8 cellular contexts compared by ENCODE assay signal in the genomic region with DNA sequence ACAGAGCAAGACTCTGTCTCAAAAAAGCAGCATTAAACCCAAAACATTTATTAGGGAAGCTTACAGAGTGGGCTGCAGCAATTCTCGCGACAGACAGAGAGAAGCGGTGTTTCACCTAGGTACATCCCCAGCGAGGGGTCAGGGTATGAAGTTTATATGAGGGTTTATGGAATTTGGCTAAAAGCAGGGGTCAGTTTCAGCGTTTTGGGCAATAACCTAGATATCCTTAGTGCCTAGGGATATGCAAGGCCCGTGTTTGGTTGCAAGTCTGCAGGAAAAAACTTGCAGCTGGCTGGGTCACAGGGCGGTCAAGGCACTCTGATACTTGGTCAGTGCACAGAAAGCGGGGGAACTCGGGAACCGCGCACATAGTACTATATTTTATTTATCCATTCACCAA. TPM values are rescaled to one million over a fixed set of nuclear protein-coding genes. Genes with fewer than 3 reads are reported as not detected.
DNase-seq lines count a peak whose midpoint lies in the region; ATAC-seq and TF ChIP-seq lines count a peak whose summit lies in the region.

No MANE protein-coding gene starts in this region.

- H3K4me3 ChIP-seq in cardiac muscle cell (peak overlapping the region; percentile 80), WERI-Rb-1 (ENCODE audit: low read depth, low read length) (peak overlapping the region; percentile 82), left ventricle myocardium inferior (peak overlapping the region; percentile 77), skeletal muscle tissue (ENCODE audit: low read length in 3 of 3) (peak overlapping the region; percentile 96 to 99 (median 98))

- H3K27me3 ChIP-seq in cardiac muscle cell, result no peaks in the 10 kb centered on the region
- H3K27me3 ChIP-seq in WERI-Rb-1 (ENCODE audit: insufficient read depth, low read depth, severe bottlenecking), result no peaks in the 10 kb centered on the region
- H3K27me3 ChIP-seq in left ventricle myocardium inferior (ENCODE audit: low read depth), result no peaks in the 10 kb centered on the region
- H3K27me3 ChIP-seq in skeletal muscle tissue (ENCODE audit: control insufficient read depth in 3 of 3, insufficient read depth in 3 of 3, low read length in 3 of 3), result no peaks in the 10 kb centered on the region

- TF ChIP-seq CTCF in cardiac muscle cell (IDR thresholded peaks at IDR 0.05; ENCODE audit: low read depth, low read length), result no peak
- no peak for TF ChIP-seq CTCF in WERI-Rb-1 (IDR thresholded peaks at IDR 0.05; ENCODE audit: low read depth, low read length)
- TF ChIP-seq CTCF in left ventricle myocardium inferior (IDR thresholded peaks at IDR 0.05; ENCODE audit: borderline replicate concordance), result no peak

- H3K27ac ChIP-seq in cardiac muscle cell (peak overlapping the region; percentile 85), WERI-Rb-1 (peak overlapping the region; percentile 74), left ventricle myocardium inferior (replicated peaks) (peak overlapping the region; percentile 83), skeletal muscle tissue (ENCODE audit: low read depth, low read length) (no peak overlapping the region)

- DNase-seq in cardiac muscle cell (ENCODE audit: low read depth in 1 of 2, low spot score in 1 of 2), result peak; percentile 17 to 36
- no peak for DNase-seq in Right ventricle myocardium inferior (ENCODE audit: missing footprints)
- no peak for DNase-seq in WERI-Rb-1
- no peak for DNase-seq in left ventricle myocardium inferior
- DNase-seq in foreskin melanocyte, result no peak

- ATAC-seq in Right ventricle myocardium inferior (no peak), HG03571 (IDR thresholded peaks at IDR 0.05; ENCODE audit: unreplicated experiment) (no peak), HG03460 (IDR thresholded peaks at IDR 0.05; ENCODE audit: unreplicated experiment) (no peak)

- H3K36me3 ChIP-seq in cardiac muscle cell, result peaks cover 1% of the 10 kb centered on the region
- peaks cover 36% of the 10 kb centered on the region for H3K36me3 ChIP-seq in WERI-Rb-1
- peaks cover 17% of the 10 kb centered on the region for H3K36me3 ChIP-seq in left ventricle myocardium inferior
- H3K36me3 ChIP-seq in skeletal muscle tissue (ENCODE audit: control insufficient read depth in 3 of 3, insufficient read depth in 3 of 3, low read length in 3 of 3), result peaks cover 2 to 6% (median 4%) of the 10 kb centered on the region in 3 donors

- peak overlapping the region; percentile 72 to 97 (median 79) for H3K9ac ChIP-seq in skeletal muscle tissue (ENCODE audit: low read depth in 1 of 3, low read length in 3 of 3)

- peaks cover 8% of the 10 kb centered on the region for H3K4me1 ChIP-seq in cardiac muscle cell (ENCODE audit: low read depth)
- H3K4me1 ChIP-seq in left ventricle myocardium inferior, result peaks cover 30% of the 10 kb centered on the region
- peaks cover 8 to 19% (median 19%) of the 10 kb centered on the region in 3 donors for H3K4me1 ChIP-seq in skeletal muscle tissue (ENCODE audit: control insufficient read depth in 3 of 3, insufficient read depth in 3 of 3, low read length in 3 of 3)

- H3K9me3 ChIP-seq in cardiac muscle cell (ENCODE audit: low read depth) (no peaks in the 10 kb centered on the region), WERI-Rb-1 (ENCODE audit: severe bottlenecking) (no peaks in the 10 kb centered on the region), left ventricle myocardium inferior (replicated peaks) (no peaks in the 10 kb centered on the region), skeletal muscle tissue (ENCODE audit: control insufficient read depth in 3 of 3, low read length in 3 of 3) (no peaks in the 10 kb centered on the region)

- intact Hi-C loops in Right ventricle myocardium inferior (cut with DNase I), result loop anchor here (5.0 kb wide), 1 partner anchor 48 kb away; the partner anchor contains the start of gene SPTAN1
- intact Hi-C loops in left ventricle myocardium inferior (cut with micrococcal nuclease), result no loop called here

RNA-seq across cellular contexts. Expression of gene GLE1, which starts 0.6 kb away (rescaled TPM):
- 20.6 and 22.4 TPM in 2 replicates for total RNA-seq in cardiac muscle cell
- 16.3 and 28.4 TPM in 2 replicates for polyA plus RNA-seq in cardiac muscle cell
- 19.5 TPM for total RNA-seq in Right ventricle myocardium inferior
- 18.8 TPM for total RNA-seq in left ventricle myocardium inferior
- total RNA-seq in skeletal muscle tissue, result 16.7 TPM

RNA-seq across cellular contexts. Expression of gene ODF2, which starts 48.1 kb away (rescaled TPM):
- total RNA-seq in cardiac muscle cell, result 31.5 and 66.9 TPM in 2 replicates
- 31.3 and 47.2 TPM in 2 replicates for polyA plus RNA-seq in cardiac muscle cell
- total RNA-seq in Right ventricle myocardium inferior, result 10.8 TPM
- total RNA-seq in left ventricle myocardium inferior, result 16.7 TPM
- 15.7 TPM for total RNA-seq in skeletal muscle tissue

RNA-seq across cellular contexts. Expression of gene SPTAN1, which starts 48.5 kb away (rescaled TPM):
- total RNA-seq in cardiac muscle cell (207 and 227 TPM in 2 replicates), Right ventricle myocardium inferior (247 TPM), left ventricle myocardium inferior (269 TPM), skeletal muscle tissue (368 TPM)
- polyA plus RNA-seq in cardiac muscle cell, result 118 TPM in 2 replicates

Comparison
In these comparisons a context has a peak if more than half of its experiments do, and no peak if none do; other contexts are left out.
1. DNase-seq: peak in cardiac muscle cell (2 of 2); none in Right ventricle myocardium inferior (single experiment), WERI-Rb-1 (single experiment), left ventricle myocardium inferior (single experiment) and foreskin melanocyte (single experiment).
2. Peak in every context shown above with its lines, with median percentiles within 50 percentile points of each other: H3K4me3 ChIP-seq.